8 cellular contexts compared by ENCODE assay signal in the genomic region with DNA sequence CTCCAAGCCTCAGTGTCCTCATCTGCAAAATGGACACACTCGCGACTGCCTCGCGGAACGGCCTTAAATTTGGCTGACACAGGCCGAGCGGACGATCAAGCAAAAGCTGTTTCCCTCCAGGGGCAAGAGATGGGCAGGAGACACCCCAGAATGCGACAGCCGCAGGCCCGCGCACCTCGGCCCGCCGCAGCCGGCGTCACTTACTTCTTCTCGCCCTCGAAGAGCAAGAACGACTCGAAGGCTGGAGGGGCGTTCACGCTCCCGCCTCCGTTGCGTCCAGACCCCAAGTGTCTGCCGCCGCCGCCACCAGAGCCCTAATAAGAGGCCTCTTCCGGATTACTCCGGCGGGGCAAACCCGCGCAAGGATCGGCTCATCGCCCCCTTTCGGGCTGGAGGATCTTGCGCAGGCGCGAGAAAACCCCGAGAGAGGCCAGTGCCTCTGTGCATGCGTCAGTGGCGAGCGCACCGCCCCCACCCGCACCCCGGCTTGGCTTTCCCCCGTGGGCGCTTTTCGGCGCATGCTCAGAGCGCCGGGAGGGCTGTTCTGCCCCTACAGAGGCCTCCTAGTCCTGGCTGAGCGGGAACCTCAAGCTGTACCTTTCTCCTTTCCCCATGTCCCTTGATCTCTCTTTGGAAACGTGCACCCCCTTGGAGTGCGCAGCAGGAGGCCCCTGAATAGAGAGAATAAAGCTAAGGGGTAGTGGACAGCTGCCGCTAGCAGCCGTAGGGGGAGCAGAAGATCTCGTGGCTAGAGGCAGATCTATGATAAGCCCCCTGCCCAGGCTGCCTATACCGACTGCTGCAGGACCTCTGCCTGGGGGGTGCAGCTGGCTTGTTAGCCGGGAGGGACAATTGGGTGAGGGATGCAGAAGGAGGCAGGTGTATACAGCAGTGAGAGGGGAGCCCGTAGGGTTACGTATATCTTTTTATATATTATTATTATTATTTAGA. TPM values are rescaled to one million over a fixed set of nuclear protein-coding genes. Genes with fewer than 3 reads are reported as not detected.
DNase-seq lines count a peak whose midpoint lies in the region; ATAC-seq and TF ChIP-seq lines count a peak whose summit lies in the region.
"Not testable (repeated sequence)": the region's sequence is repeated elsewhere in the genome, so short reads cannot be mapped to it uniquely, and the experiment has no call there.

No MANE protein-coding gene starts in this region.

- peak overlapping the region; percentile 67; the same call in 1 of the 2 replicates for H3K27ac ChIP-seq in SK-N-MC
- peak overlapping the region; percentile 68 for H3K27ac ChIP-seq in osteoblast (ENCODE audit: low read depth, low read length)
- peak overlapping the region; percentile 51 to 64 for H3K27ac ChIP-seq in thoracic aorta

- H3K4me3 Mint-ChIP-seq in activated naive CD4-positive, alpha-beta T cell treated with anti-CD3 and anti-CD28 coated beads, Interleukin-2, amount 50 U/mL, for 24 hours: peak overlapping the region; percentile 88

- not testable (repeated sequence) for H3K27me3 Mint-ChIP-seq in activated naive CD4-positive, alpha-beta T cell treated with anti-CD3 and anti-CD28 coated beads, Interleukin-2, amount 50 U/mL, for 24 hours

- not testable (repeated sequence) for H4K20me1 ChIP-seq in osteoblast (ENCODE audit: insufficient read depth, low read length)

- H3K9ac ChIP-seq in SK-N-MC (ENCODE audit: insufficient read length): peak overlapping the region; percentile 87

- not testable (repeated sequence) for H3K27me3 ChIP-seq in osteoblast (ENCODE audit: insufficient read depth, low read length); thoracic aorta (replicated peaks; ENCODE audit: insufficient read depth)

- H3K4me2 ChIP-seq in osteoblast (ENCODE audit: insufficient read depth, low read length): peak overlapping the region; percentile 68

- H3K79me2 ChIP-seq in osteoblast (ENCODE audit: insufficient read depth, low read length): peaks cover 10% of the 10 kb centered on the region

- peak overlapping the region; percentile 86 for H3K27ac Mint-ChIP-seq in activated naive CD4-positive, alpha-beta T cell treated with anti-CD3 and anti-CD28 coated beads, Interleukin-2, amount 50 U/mL, for 24 hours

- H3K36me3 ChIP-seq in SK-N-MC (ENCODE audit: insufficient read depth, low read length); osteoblast (ENCODE audit: insufficient read depth, low read length); thoracic aorta: not testable (repeated sequence)

- H2AFZ ChIP-seq in osteoblast (ENCODE audit: low read length): peak overlapping the region; percentile 85

- TF ChIP-seq POLR2A in NB4 (IDR thresholded peaks at IDR 0.05; ENCODE audit: extremely low read depth, insufficient read length): not testable (repeated sequence)

- peak overlapping the region; percentile 85 for H3K4me3 ChIP-seq in GM12865 (ENCODE audit: low read depth, low read length)
- peak overlapping the region; percentile 83 for H3K4me3 ChIP-seq in NB4 (ENCODE audit: low read depth, low read length)
- peak overlapping the region; percentile 86 for H3K4me3 ChIP-seq in SK-N-MC
- peak overlapping the region; percentile 81 for H3K4me3 ChIP-seq in osteoblast (ENCODE audit: insufficient read depth, low read length)
- H3K4me3 ChIP-seq in thoracic aorta: peak overlapping the region; percentile 71

- H3K4me1 ChIP-seq in osteoblast (ENCODE audit: insufficient read depth, low read length); thoracic aorta (ENCODE audit: control insufficient read depth in 1 of 2, low read depth in 2 of 2): not testable (repeated sequence)

- TF ChIP-seq CTCF in GM12865 (IDR thresholded peaks at IDR 0.05; ENCODE audit: insufficient read depth, low read depth, low read length, missing control alignments) (peak; percentile 58), NB4 (IDR thresholded peaks at IDR 0.05; ENCODE audit: low read depth, low read length) (peak; percentile 60), osteoblast (IDR thresholded peaks at IDR 0.05; ENCODE audit: extremely low read depth, low read depth, low read length) (peak; percentile 56), thoracic aorta (IDR thresholded peaks at IDR 0.05) (peak; percentile 44)

- not testable (repeated sequence) for H3K9me3 ChIP-seq in SK-N-MC (ENCODE audit: low read depth, low read length); osteoblast (ENCODE audit: low read depth, low read length); thoracic aorta

- H3K9me3 Mint-ChIP-seq in activated naive CD4-positive, alpha-beta T cell treated with anti-CD3 and anti-CD28 coated beads, Interleukin-2, amount 50 U/mL, for 24 hours: not testable (repeated sequence)

- peaks cover 16% of the 10 kb centered on the region for H3K4me1 Mint-ChIP-seq in activated naive CD4-positive, alpha-beta T cell treated with anti-CD3 and anti-CD28 coated beads, Interleukin-2, amount 50 U/mL, for 24 hours

- ATAC-seq in HG02610 (IDR thresholded peaks at IDR 0.05; ENCODE audit: unreplicated experiment) (peak; percentile 93), thoracic aorta (ENCODE audit: insufficient number of reproducible peaks, low FRiP score, low read depth) (peak; percentile 95)

- DNase-seq in GM12865 (ENCODE audit: low read depth): peak; percentile 98
- DNase-seq in NB4 (ENCODE audit: low read depth): peak; percentile 99
- DNase-seq in SK-N-MC (ENCODE audit: low read depth, low spot score): peak; percentile 88
- DNase-seq in glomerular visceral epithelial cell (ENCODE audit: extremely low spot score): peak; percentile 96
- peak; percentile 99 for DNase-seq in osteoblast (ENCODE audit: insufficient read length, low spot score, missing footprints)
- peak; percentile 88 for DNase-seq in thoracic aorta (ENCODE audit: low spot score)

- not testable (repeated sequence) for H3K36me3 Mint-ChIP-seq in activated naive CD4-positive, alpha-beta T cell treated with anti-CD3 and anti-CD28 coated beads, Interleukin-2, amount 50 U/mL, for 24 hours

RNA-seq across cellular contexts. Expression of gene SPDYE1, which starts 21.4 kb away (rescaled TPM):
- total RNA-seq in osteoblast (not detected in 2 replicates), thoracic aorta (not detected)

RNA-seq across cellular contexts. Expression of gene DBNL, which starts 25.4 kb away (rescaled TPM):
- total RNA-seq in osteoblast (97.5 and 105 TPM in 2 replicates), thoracic aorta (100 to 1,000 TPM; 148 to 156 TPM)

RNA-seq across cellular contexts. Expression of gene PGAM2, which starts 46.2 kb away (rescaled TPM):
- 0.29 and 0.36 TPM in 2 replicates for total RNA-seq in osteoblast
- total RNA-seq in thoracic aorta: 1 to 10 TPM; 1.8 to 9.5 TPM

Comparison
In these comparisons a context has a peak if more than half of its experiments do, and no peak if none do; other contexts are left out.
1. Peak in every context shown above with its lines: DNase-seq, ATAC-seq, H3K4me3 ChIP-seq and H3K27ac ChIP-seq.